22 cellular contexts compared by ENCODE assay signal in the genomic region with DNA sequence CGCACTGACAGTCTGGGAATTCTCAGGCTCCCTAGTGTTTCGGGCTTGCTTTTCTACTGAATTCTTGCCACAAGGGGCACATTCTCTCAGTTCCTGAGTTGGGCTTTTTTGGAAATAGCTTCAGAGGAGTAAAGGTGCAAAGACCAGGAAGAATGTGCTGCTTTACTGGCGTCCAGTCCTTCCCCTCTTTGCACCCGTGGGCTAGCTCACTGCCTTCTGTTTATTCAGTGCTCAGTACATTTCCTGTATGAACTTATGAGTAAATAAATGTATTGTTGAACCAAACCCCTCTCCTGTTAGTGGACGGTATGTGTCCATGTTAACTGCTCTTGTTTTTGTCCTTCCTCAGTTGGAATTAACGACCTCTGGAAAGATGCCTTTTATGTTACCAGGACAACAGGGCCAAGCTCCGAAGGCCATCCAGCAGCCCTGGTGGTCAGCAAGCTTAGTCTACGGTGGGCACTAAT. TPM values are rescaled to one million over a fixed set of nuclear protein-coding genes. Genes with fewer than 3 reads are reported as not detected.
DNase-seq lines count a peak whose midpoint lies in the region; TF ChIP-seq lines count a peak whose summit lies in the region.
"Had no signal": no experiment of that assay in that cellular context is flagged by ENCODE, and none has a peak within 500 bp of the region (broad histone marks: within the 10 kb centered on the region; RNA-seq: fewer than 3 reads in every experiment).

No MANE protein-coding gene starts in this region.

- no peak overlapping the region for H3K18ac ChIP-seq in mesendoderm (ENCODE audit: low read length)

- WGBS in mesendoderm (ENCODE audit: extremely low coverage, insufficient coverage, low lambda C conversion rate), result no CpG with 5 or more reads among the region's 8 CpGs

- H3K4ac ChIP-seq in mesendoderm (ENCODE audit: low read depth, low read length), result no peak overlapping the region

- peak; percentile 17; the same call in 1 of the 2 replicates for TF ChIP-seq CTCF in LNCAP (IDR thresholded peaks at IDR 0.05)
- no peak for TF ChIP-seq CTCF in foreskin fibroblast (IDR thresholded peaks at IDR 0.05; ENCODE audit: low read depth, low read length)

- H4K8ac ChIP-seq in mesendoderm (ENCODE audit: low read depth, low read length), result no peak overlapping the region

- H3K4me1 ChIP-seq in mesendoderm (ENCODE audit: control insufficient read depth, low read depth, low read length), result no peaks in the 10 kb centered on the region
- H3K4me1 ChIP-seq: psoas muscle had no signal

- H3K4me3 ChIP-seq in mesendoderm (ENCODE audit: low read length), result no peak overlapping the region
- H3K4me3 ChIP-seq in foreskin fibroblast (ENCODE audit: low read depth in 1 of 2, low read length in 2 of 2), result no peak overlapping the region
- H3K4me3 ChIP-seq: PC-9, psoas muscle had no signal

- no peak overlapping the region for H2BK120ac ChIP-seq in mesendoderm (ENCODE audit: low read depth, low read length)

- H3K23ac ChIP-seq in mesendoderm (ENCODE audit: low read length), result no peak overlapping the region

- H4K5ac ChIP-seq in mesendoderm (ENCODE audit: low read length), result no peak overlapping the region

- no peaks in the 10 kb centered on the region for H3K79me1 ChIP-seq in mesendoderm (ENCODE audit: low read length)

- H3K27me3 ChIP-seq in mesendoderm (ENCODE audit: insufficient read depth, low read length, poor library complexity), result no peaks in the 10 kb centered on the region

- H3K36me3 ChIP-seq in mesendoderm (ENCODE audit: control insufficient read depth, insufficient read depth, low read length), result no peaks in the 10 kb centered on the region

- no peak overlapping the region for H2BK5ac ChIP-seq in mesendoderm (ENCODE audit: low read length)

- no peak overlapping the region for H3K56ac ChIP-seq in mesendoderm (ENCODE audit: low read length)

- no peak overlapping the region for H2BK15ac ChIP-seq in mesendoderm (replicated peaks; ENCODE audit: low read depth)

- H3K79me2 ChIP-seq in mesendoderm (ENCODE audit: control insufficient read depth, insufficient read depth, low read length), result no peaks in the 10 kb centered on the region

- H3K27ac ChIP-seq in mesendoderm (ENCODE audit: low read depth, low read length), result no peak overlapping the region
- H3K27ac ChIP-seq: PC-9, psoas muscle had no signal

- no peak overlapping the region for H3K4me2 ChIP-seq in mesendoderm (ENCODE audit: low read length)
- H3K4me2 ChIP-seq: PC-9 had no signal

- DNase-seq in COLO668 (lab: John Stamatoyannopoulos, UW; ENCODE audit: unreplicated experiment), result peak; percentile 10
- DNase-seq in dermis microvascular lymphatic vessel endothelial cell (ENCODE audit: low read depth in 2 of 2), result peak; percentile 99
- peak; percentile 80 for DNase-seq in mesendoderm
- no peak for DNase-seq in stimulated activated naive CD4-positive, alpha-beta T cell treated with Interleukin-2 at 50 U/mL for 16 hours (lab: John Stamatoyannopoulos, UW)
- no peak for DNase-seq in foreskin fibroblast
- DNase-seq in NCI-H524 (lab: John Stamatoyannopoulos, UW), result no peak
- no peak for DNase-seq in T1000 (lab: John Stamatoyannopoulos, UW)
- DNase-seq: EL, erythroblast, NCI-H1436 treated with DMSO at 0.1 percent for 48 hours, NCI-H2171 treated with DMSO at 0.1 percent for 48 hours, NCI-H774, psoas muscle, SIG-M5 had no signal

- H2AK5ac ChIP-seq in mesendoderm (ENCODE audit: low read length), result no peak overlapping the region

- no peak overlapping the region for H3K9ac ChIP-seq in mesendoderm (ENCODE audit: low read length)

RNA-seq across cellular contexts. Expression of a gene that starts 24.0 kb away (rescaled TPM):
- total RNA-seq in dermis microvascular lymphatic vessel endothelial cell, result not detected in 2 replicates
- 0.55 TPM for polyA plus RNA-seq in mesendoderm (2013, experiment 1 of 2)
- polyA plus RNA-seq in mesendoderm (2013, experiment 2 of 2), result 0.49 TPM
- total RNA-seq: activated naive CD4-positive, alpha-beta T cell treated with anti-CD3 and anti-CD28 coated beads, Interleukin-2, amount 50 U/mL, for 72 hours; activated T-helper 1 cell treated with anti-CD3 and anti-CD28 coated beads, Interleukin-12 subunit alpha, Interleukin-12 subunit beta, Interleukin-2, Interleukin-4 antibody, amounts not matched to agents 30 ng/mL and 10 ng/mL and 1 ng/mL, durations not matched to agents 14 hours and 24 hours and 36 hours; left lobe of liver; MCF 10A; psoas muscle; subcutaneous adipose tissue had no signal
- polyA plus RNA-seq: psoas muscle, urinary bladder had no signal

RNA-seq across cellular contexts. Expression of a gene that starts 35.3 kb away (rescaled TPM):
- total RNA-seq in dermis microvascular lymphatic vessel endothelial cell, result 7.3 and 10.5 TPM in 2 replicates
- polyA plus RNA-seq in mesendoderm (2013, experiment 1 of 2), result 6.7 TPM
- 7.2 TPM for polyA plus RNA-seq in mesendoderm (2013, experiment 2 of 2)

Comparison
In these comparisons a context has a peak if more than half of its experiments do, and no peak if none do; other contexts are left out.
1. DNase-seq: peak in COLO668 (single experiment), dermis microvascular lymphatic vessel endothelial cell (2 of 2) and mesendoderm (single experiment); none in stimulated activated naive CD4-positive, alpha-beta T cell treated with Interleukin-2 at 50 U/mL for 16 hours (single experiment), foreskin fibroblast (0 of 2), NCI-H524 (0 of 2) and T1000 (single experiment).